8 cellular contexts compared by ENCODE assay signal in the genomic region with DNA sequence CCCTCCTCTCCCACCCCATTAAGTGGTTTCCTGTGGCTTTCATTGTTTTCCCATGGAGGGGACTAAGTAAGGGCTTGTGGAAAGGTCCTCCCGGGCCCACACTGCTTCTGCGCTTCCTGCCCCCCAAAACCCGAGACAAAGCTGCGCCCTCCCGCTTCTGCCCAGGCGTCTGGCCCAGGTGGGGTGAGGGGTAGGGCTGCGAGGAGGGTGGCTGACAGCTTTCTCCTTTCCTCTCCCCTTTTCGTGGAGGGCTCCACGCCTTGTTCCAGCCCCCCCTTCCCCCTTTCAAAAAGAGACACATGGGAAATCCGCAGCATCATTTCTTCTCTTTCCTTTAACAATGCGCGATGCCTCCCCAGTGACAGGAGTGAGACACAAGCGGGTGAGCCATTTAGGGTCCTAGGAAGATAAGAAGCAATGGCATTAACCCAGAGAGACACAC. TPM values are rescaled to one million over a fixed set of nuclear protein-coding genes. Genes with fewer than 3 reads are reported as not detected.
DNase-seq lines count a peak whose midpoint lies in the region; ATAC-seq and TF ChIP-seq lines count a peak whose summit lies in the region.

No MANE protein-coding gene starts in this region.

- peak overlapping the region; percentile 95 to 99 (median 96) for H3K4me3 Mint-ChIP-seq in naive B cell

- H3K9ac ChIP-seq in HUES6 (ENCODE audit: low read length): peak overlapping the region; percentile 96

- H3K9me3 Mint-ChIP-seq in naive B cell: peaks cover 0 to 6% (median 5%) of the 10 kb centered on the region in 7 donors

- WGBS in esophagus, 2 donors: 0 to 1% methylated on average over 13 of the region's 13 CpGs
- WGBS in thyroid gland, 2 donors: 1 to 5% methylated on average over 6 to 13 of the region's 13 CpGs

- H3K27me3 ChIP-seq in HUES6 (ENCODE audit: control insufficient read depth, insufficient read depth, low read length) (no peaks in the 10 kb centered on the region), esophagus (ENCODE audit: control insufficient read depth in 1 of 2, insufficient read depth in 2 of 2, low read length in 2 of 2) (no peaks in the 10 kb centered on the region), thyroid gland (no peaks in the 10 kb centered on the region)

- H3K36me3 ChIP-seq in HUES6 (ENCODE audit: control insufficient read depth, insufficient read depth, low read length): no peaks in the 10 kb centered on the region
- H3K36me3 ChIP-seq in esophagus (ENCODE audit: control insufficient read depth in 2 of 2, insufficient read depth in 2 of 2, low read length in 1 of 2): no peaks in the 10 kb centered on the region
- H3K36me3 ChIP-seq in thyroid gland: no peaks in the 10 kb centered on the region

- ATAC-seq in GM21360 (IDR thresholded peaks at IDR 0.05; ENCODE audit: unreplicated experiment) (peak; percentile 8), naive B cell (ENCODE audit: low read depth in 2 of 2) (peak; percentile 24 to 32)

- intact Hi-C loops in thyroid gland (cut with DNase I): loop anchor here (5.0 kb wide), 1 partner anchor 132 kb away; no protein-coding TSS in a partner anchor

- H3K27ac ChIP-seq in HUES6 (ENCODE audit: low read depth, low read length) (peak overlapping the region; percentile 82; the same call in 1 of the 2 replicates), esophagus (ENCODE audit: low read depth in 2 of 2, low read length in 1 of 2) (peak overlapping the region; percentile 92), thyroid gland (peak overlapping the region; percentile 94 to 96 (median 96))

- peaks cover 40 to 51% (median 47%) of the 10 kb centered on the region in 3 donors for H3K4me1 Mint-ChIP-seq in naive B cell

- H3K9me3 ChIP-seq in HUES6 (ENCODE audit: control insufficient read depth, insufficient read depth, low read depth, low read length) (peaks cover 4% of the 10 kb centered on the region), esophagus (ENCODE audit: control insufficient read depth in 2 of 2, insufficient read depth in 1 of 2, low read depth in 1 of 2, low read length in 1 of 2) (no peaks in the 10 kb centered on the region), thyroid gland (no peaks in the 10 kb centered on the region)

- DNase-seq in DMS79 (lab: John Stamatoyannopoulos, UW) (peak; percentile 40), naive B cell (no peak), thyroid gland (peak in 1 of 2 donors; percentile 28), DMS153 (lab: John Stamatoyannopoulos, UW) (no peak)
- peak; percentile 23 for DNase-seq in activated CD4-positive, alpha-beta T cell treated with anti-CD3 and anti-CD28 coated beads, Interleukin-2, amount 50 U/mL, for 1 hour

- TF ChIP-seq POLR2A in thyroid gland (IDR thresholded peaks at IDR 0.05): no peak

- H3K27me3 Mint-ChIP-seq in naive B cell: no peaks in the 10 kb centered on the region

- no peaks in the 10 kb centered on the region for H3K36me3 Mint-ChIP-seq in naive B cell

- H3K4me3 ChIP-seq in HUES6 (ENCODE audit: low read depth, low read length) (peak overlapping the region; percentile 88), esophagus (ENCODE audit: low read depth in 1 of 2, low read length in 2 of 2) (peak overlapping the region; percentile 68 to 97), thyroid gland (replicated peaks in 1 of 3) (peak overlapping the region; percentile 59 to 92 (median 75))

- peak in 1 of 6 experiments; percentile 2 for TF ChIP-seq CTCF in thyroid gland (IDR thresholded peaks at IDR 0.05)

- H3K4me1 ChIP-seq in HUES6 (ENCODE audit: control insufficient read depth, insufficient read depth, low read length) (peaks cover 25% of the 10 kb centered on the region), esophagus (ENCODE audit: control insufficient read depth in 2 of 2, insufficient read depth in 2 of 2, low read length in 1 of 2) (peaks cover 0 to 1% of the 10 kb centered on the region in 2 donors), thyroid gland (peaks cover 16 to 39% of the 10 kb centered on the region in 2 donors)

- H3K27ac Mint-ChIP-seq in naive B cell: peak overlapping the region; percentile 80 to 96 (median 92)

RNA-seq across cellular contexts. Expression of gene DIP2B, which starts 0.6 kb away (rescaled TPM):
- 10 to 100 TPM in 1 of 2 donors, 1 to 10 TPM in 1; 7.2 to 10.0 TPM for polyA plus RNA-seq in esophagus
- polyA plus RNA-seq in naive B cell (ENCODE audit: low read depth in 6 of 6): 10 to 100 TPM; 13.4 to 26.7 (median 18.1) TPM
- total RNA-seq in thyroid gland: 10 to 100 TPM; 27.7 to 45.7 (median 32.4) TPM

Comparison
In these comparisons a context has a peak if more than half of its experiments do, and no peak if none do; other contexts are left out.
1. DNase-seq: peak in DMS79 (single experiment) and activated CD4-positive, alpha-beta T cell treated with anti-CD3 and anti-CD28 coated beads, Interleukin-2, amount 50 U/mL, for 1 hour (single experiment); none in naive B cell (single experiment) and DMS153 (single experiment).
2. Peak in every context shown above with its lines, with median percentiles within 50 percentile points of each other: H3K27ac ChIP-seq and H3K4me3 ChIP-seq.